ENCODE assay signal across 8 cellular contexts in the genomic region with DNA sequence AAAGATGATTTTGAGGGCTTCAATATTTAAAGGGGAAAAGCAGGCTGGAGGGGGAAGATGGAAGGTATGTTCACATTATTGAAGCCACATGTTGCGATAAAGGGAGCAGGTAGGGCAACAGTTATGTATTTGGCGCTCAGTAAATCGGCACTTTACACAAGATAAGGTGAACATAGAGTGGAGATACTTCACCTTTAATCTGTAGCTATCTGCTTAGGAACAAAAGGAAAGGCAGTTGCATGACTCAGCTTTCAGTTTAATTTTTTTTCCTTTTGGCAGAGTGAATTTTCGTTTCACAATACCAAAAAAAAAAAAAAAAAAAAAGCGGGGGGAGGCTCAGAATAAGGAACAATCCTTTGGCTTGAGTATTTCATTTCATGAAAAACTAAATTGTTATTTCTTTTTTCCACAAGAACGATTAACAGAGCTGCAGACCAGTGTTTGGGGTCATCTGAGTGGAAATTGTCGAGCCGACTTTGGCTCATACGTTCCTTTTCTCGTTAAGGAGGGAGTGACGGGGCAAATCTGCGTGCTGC. TPM values are rescaled to one million over a fixed set of nuclear protein-coding genes. Genes with fewer than 3 reads are reported as not detected.
DNase-seq lines count a peak whose midpoint lies in the region; ATAC-seq and TF ChIP-seq lines count a peak whose summit lies in the region.

No MANE protein-coding gene starts in this region.

- TF ChIP-seq POLR2A in esophagus squamous epithelium (IDR thresholded peaks at IDR 0.05), result no peak

- ATAC-seq in GM18517 (IDR thresholded peaks at IDR 0.05; ENCODE audit: unreplicated experiment), result no peak
- ATAC-seq in GM18909 (IDR thresholded peaks at IDR 0.05; ENCODE audit: poor library complexity, unreplicated experiment), result no peak
- ATAC-seq in HG03097 (IDR thresholded peaks at IDR 0.05; ENCODE audit: low FRiP score, unreplicated experiment), result no peak

- H4K20me1 ChIP-seq in osteoblast (ENCODE audit: insufficient read depth, low read length), result no peaks in the 10 kb centered on the region

- intact Hi-C loops in esophagus squamous epithelium (cut with DNase I), result no loop called here

- H3K27ac ChIP-seq in ACC112 (ENCODE audit: low read depth, low read length) (peak overlapping the region; percentile 84), esophagus squamous epithelium (peak overlapping the region; percentile 95 to 99 (median 96)), osteoblast (ENCODE audit: low read depth, low read length) (peak overlapping the region; percentile 86)

- 1 to 9% methylated on average over 11 to 12 of the region's 12 CpGs for WGBS in esophagus squamous epithelium, 2 donors

- H3K79me2 ChIP-seq in ACC112 (ENCODE audit: control insufficient read depth, insufficient read depth, low read length, unreplicated experiment) (no peaks in the 10 kb centered on the region), osteoblast (ENCODE audit: insufficient read depth, low read length) (no peaks in the 10 kb centered on the region)

- H3K4me3 ChIP-seq in ACC112 (ENCODE audit: low read depth, low read length) (peak overlapping the region; percentile 86), GM12865 (ENCODE audit: low read depth, low read length) (peak overlapping the region; percentile 88), esophagus squamous epithelium (peak overlapping the region; percentile 83 to 92 (median 88)), osteoblast (ENCODE audit: insufficient read depth, low read length) (peak overlapping the region; percentile 92)

- H3K36me3 ChIP-seq in ACC112 (ENCODE audit: insufficient read depth, low read length) (no peaks in the 10 kb centered on the region; the same call in 1 of the 2 replicates), esophagus squamous epithelium (no peaks in the 10 kb centered on the region), osteoblast (ENCODE audit: insufficient read depth, low read length) (no peaks in the 10 kb centered on the region)

- no peaks in the 10 kb centered on the region for H3K27me3 ChIP-seq in ACC112 (ENCODE audit: insufficient read depth, low read length)
- no peaks in the 10 kb centered on the region for H3K27me3 ChIP-seq in esophagus squamous epithelium
- H3K27me3 ChIP-seq in osteoblast (ENCODE audit: insufficient read depth, low read length), result no peaks in the 10 kb centered on the region

- DNase-seq in GM12865 (ENCODE audit: low read depth) (no peak), SKM-1 treated with dmso at 0.1 percent for 144 hours (lab: John Stamatoyannopoulos, UW; ENCODE audit: unreplicated experiment) (peak; percentile 71), esophagus squamous epithelium (lab: John Stamatoyannopoulos, UW) (no peak), osteoblast (ENCODE audit: insufficient read length, low spot score, missing footprints) (peak; percentile 52)

- H2AFZ ChIP-seq in ACC112 (ENCODE audit: low read length, unreplicated experiment) (peak overlapping the region; percentile 84), osteoblast (ENCODE audit: low read length) (peak overlapping the region; percentile 99)

- H3K4me2 ChIP-seq in osteoblast (ENCODE audit: insufficient read depth, low read length), result peak overlapping the region; percentile 98

- H3K4me1 ChIP-seq in ACC112 (ENCODE audit: control insufficient read depth, insufficient read depth, low read length, unreplicated experiment) (peaks cover 14% of the 10 kb centered on the region), esophagus squamous epithelium (peaks cover 20 to 50% (median 29%) of the 10 kb centered on the region in 3 donors), osteoblast (ENCODE audit: insufficient read depth, low read length) (peaks cover 27% of the 10 kb centered on the region)

- H3K9me3 ChIP-seq in esophagus squamous epithelium, result peaks cover 0 to 13% (median 6%) of the 10 kb centered on the region in 3 donors
- H3K9me3 ChIP-seq in osteoblast (ENCODE audit: low read depth, low read length), result no peaks in the 10 kb centered on the region

- TF ChIP-seq CTCF in GM12865 (IDR thresholded peaks at IDR 0.05; ENCODE audit: insufficient read depth, low read depth, low read length, missing control alignments) (no peak), esophagus squamous epithelium (IDR thresholded peaks at IDR 0.05) (no peak), osteoblast (IDR thresholded peaks at IDR 0.05; ENCODE audit: extremely low read depth, low read depth, low read length) (no peak)

RNA-seq across cellular contexts. Expression of a gene that starts 1.1 kb away (rescaled TPM):
- total RNA-seq in esophagus squamous epithelium, result 10 to 100 TPM in 3 of 4 donors, 1 to 10 TPM in 1; 9.3 to 37.8 (median 16.9) TPM
- 14.1 and 16.2 TPM in 2 replicates for total RNA-seq in osteoblast

Comparison
In these comparisons a context has a peak if more than half of its experiments do, and no peak if none do; other contexts are left out.
1. DNase-seq: peak in SKM-1 treated with dmso at 0.1 percent for 144 hours (single experiment) and osteoblast (single experiment); none in GM12865 (single experiment) and esophagus squamous epithelium (single experiment).
2. Peak in every context shown above with its lines, with median percentiles within 50 percentile points of each other: H3K27ac ChIP-seq and H3K4me3 ChIP-seq.